In genomic region chr10:54002077-54002476, GRCh38 we compare ENCODE assay signal across 7 cellular contexts.
"Had no signal": no experiment of that assay in that cellular context is flagged by ENCODE, and none has a peak within 500 bp of the region (broad histone marks: within the 10 kb centered on the region; RNA-seq: fewer than 3 reads in every experiment).

No MANE protein-coding gene starts in this region.

- FAIRE-seq: HTR-8/SVneo, K562 had no signal

- DNase-seq: GOT3, H7, KG1 had no signal

- H3K4me1 ChIP-seq: HAP-1 had no signal

- H3K36me3 ChIP-seq: HAP-1 had no signal

- H3K9me3 ChIP-seq: HAP-1 had no signal

- ATAC-seq: HCT116, K562 had no signal

- H3K4me3 ChIP-seq: HAP-1, K562 had no signal
